ENCODE assay signal across 9 cellular contexts in genomic region chr7:50418086-50418515, GRCh38. TPM values are rescaled to one million over a fixed set of nuclear protein-coding genes. Genes with fewer than 3 reads are reported as not detected.
A peak's percentile ranks its signal among the peaks of the same experiment; 100 is the strongest.
DNase-seq lines count a peak whose midpoint lies in the region; ATAC-seq and TF ChIP-seq lines count a peak whose summit lies in the region.
"Had no signal": no experiment of that assay in that cellular context is flagged by ENCODE, and none has a peak within 500 bp of the region (broad histone marks: within the 10 kb centered on the region; RNA-seq: fewer than 3 reads in every experiment).

No MANE protein-coding gene starts in this region.

- H3K27ac ChIP-seq in dorsolateral prefrontal cortex: no peak overlapping the region

- H3K4me3 Mint-ChIP-seq in memory B cell: no peak overlapping the region
- H3K4me3 Mint-ChIP-seq: activated naive CD4-positive, alpha-beta T cell treated with anti-CD3 and anti-CD28 coated beads, Interleukin-2, amount 50 U/mL, for 24 hours had no signal

- TF ChIP-seq CTCF in dorsolateral prefrontal cortex (IDR thresholded peaks at IDR 0.05 in 54 of 56, conservative IDR thresholded peaks at IDR 0.05 in 2 of 56; ENCODE audit: low read depth in 1 of 56, partially characterized antibody in 56 of 56): peak; percentile 44 to 85 (median 73)

- no peak overlapping the region for H3K4me3 ChIP-seq in dorsolateral prefrontal cortex

- peaks cover 2% of the 10 kb centered on the region for H3K36me3 Mint-ChIP-seq in memory B cell
- H3K36me3 Mint-ChIP-seq: activated naive CD4-positive, alpha-beta T cell treated with anti-CD3 and anti-CD28 coated beads, Interleukin-2, amount 50 U/mL, for 24 hours had no signal

- no peaks in the 10 kb centered on the region for H3K27me3 Mint-ChIP-seq in memory B cell
- H3K27me3 Mint-ChIP-seq: activated naive CD4-positive, alpha-beta T cell treated with anti-CD3 and anti-CD28 coated beads, Interleukin-2, amount 50 U/mL, for 24 hours had no signal

- ATAC-seq in GM19395 (IDR thresholded peaks at IDR 0.05; ENCODE audit: unreplicated experiment) (peak; percentile 84), HG03439 (IDR thresholded peaks at IDR 0.05; ENCODE audit: unreplicated experiment) (peak; percentile 83), memory B cell (ENCODE audit: low read depth) (peak; percentile 75)

- peak overlapping the region; percentile 17 for H3K27ac Mint-ChIP-seq in memory B cell
- H3K27ac Mint-ChIP-seq: activated naive CD4-positive, alpha-beta T cell treated with anti-CD3 and anti-CD28 coated beads, Interleukin-2, amount 50 U/mL, for 24 hours had no signal

- DNase-seq in CMK (ENCODE audit: low read depth) (peak; percentile 22), NCI-H526 treated with DMSO at 0.1 percent for 48 hours (lab: John Stamatoyannopoulos, UW) (peak; percentile 37), dorsolateral prefrontal cortex (peak in 9 of 10 donors; percentile 24 to 79 (median 71)), memory B cell (ENCODE audit: low spot score in 2 of 2) (peak; percentile 51 to 59)
- peak; percentile 64 for DNase-seq in activated CD4-positive, alpha-beta T cell treated with anti-CD3 and anti-CD28 coated beads, Interleukin-2, amount 50 U/mL, for 1 hour
- peak; percentile 59 to 60 for DNase-seq in stimulated activated CD8-positive, alpha-beta memory T cell treated with anti-CD3 and anti-CD28 coated beads, Interleukin-2, amount 100 ng/mL, for 48 hours (ENCODE audit: low read depth in 2 of 2)

- no peaks in the 10 kb centered on the region for H3K9me3 Mint-ChIP-seq in memory B cell
- H3K9me3 Mint-ChIP-seq: activated naive CD4-positive, alpha-beta T cell treated with anti-CD3 and anti-CD28 coated beads, Interleukin-2, amount 50 U/mL, for 24 hours had no signal

- intact Hi-C loops in dorsolateral prefrontal cortex (cut with DNase I): loop anchor here in 1 of 2 donors (2.0 to 10.0 kb wide), 3 partner anchors 211 to 325 kb away; partner anchors contain the start of gene ZPBP

- no peaks in the 10 kb centered on the region for H3K27me3 ChIP-seq in dorsolateral prefrontal cortex

- peaks cover 42% of the 10 kb centered on the region for H3K4me1 Mint-ChIP-seq in memory B cell

RNA-seq across cellular contexts. Expression of gene FIGNL1, which starts 32.0 kb away (rescaled TPM):
- 10 to 100 TPM in 108 of 120 experiments, 1 to 10 TPM in 12; 5.0 to 24.4 (median 12.6) TPM for total RNA-seq in dorsolateral prefrontal cortex
